In the genomic region with DNA sequence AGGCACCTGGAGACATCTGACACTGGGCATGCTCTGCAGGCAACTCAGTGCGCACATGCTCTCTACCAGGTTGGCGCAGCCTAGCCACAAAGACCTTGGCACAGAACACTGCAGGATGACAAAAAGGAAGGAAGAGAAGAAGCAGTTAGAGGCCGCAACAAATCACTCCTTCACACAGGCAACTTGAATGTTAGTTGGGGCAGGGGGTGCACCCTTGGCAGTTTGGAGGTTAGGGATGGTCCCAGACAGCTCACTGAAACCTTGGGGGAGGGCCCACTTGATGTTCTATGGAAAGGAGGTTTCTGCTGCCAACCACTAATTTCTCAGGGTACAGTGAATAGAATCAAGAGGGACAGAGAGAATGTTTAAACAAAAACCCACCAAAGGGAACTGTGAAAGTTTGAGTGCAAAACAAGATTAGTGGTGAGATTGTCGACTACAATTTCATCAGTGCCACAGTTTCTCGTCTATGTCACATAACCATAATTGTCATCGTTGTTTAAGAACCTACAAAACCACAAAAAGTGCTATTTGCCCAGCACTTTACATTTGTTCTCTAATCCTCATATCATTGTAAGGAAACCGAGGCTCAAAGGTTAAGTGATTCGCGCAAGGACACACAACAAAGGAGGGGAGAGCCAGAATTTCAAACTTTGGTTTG, we compare ENCODE assay signal across 8 cellular contexts. TPM values are rescaled to one million over a fixed set of nuclear protein-coding genes. Genes with fewer than 3 reads are reported as not detected.
DNase-seq lines count a peak whose midpoint lies in the region; ATAC-seq and TF ChIP-seq lines count a peak whose summit lies in the region.

No MANE protein-coding gene starts in this region.

- ATAC-seq in left ventricle myocardium superior, result peak; percentile 45
- peak; percentile 90 for ATAC-seq in stimulated activated naive CD8-positive, alpha-beta T cell treated with anti-CD3 and anti-CD28 coated beads, Interleukin-15, amount 100 ng/mL, for 72 hours

- DNase-seq in activated CD4-positive, alpha-beta T cell treated with anti-CD3 and anti-CD28 coated beads for 24 hours (ENCODE audit: low read depth in 2 of 2), result peak; percentile 28 to 47
- DNase-seq in activated CD4-positive, alpha-beta T cell treated with anti-CD3 and anti-CD28 coated beads, Interleukin-2, amount 50 U/mL, for 4 hours, result no peak
- DNase-seq in left ventricle myocardium superior, result no peak
- DNase-seq in stimulated activated naive CD8-positive, alpha-beta T cell treated with anti-CD3 and anti-CD28 coated beads, Interleukin-15, amount 100 ng/mL, for 72 hours, result peak; percentile 71 to 89
- no peak for DNase-seq in NCI-H146 (lab: John Stamatoyannopoulos, UW)
- no peak for DNase-seq in cerebellar nuclear complex (lab: John Stamatoyannopoulos, UW)
- no peak for DNase-seq in AG08396 (ENCODE audit: low spot score)

- no peak for TF ChIP-seq CTCF in VCaP (conservative IDR thresholded peaks at IDR 0.05)

- H3K27ac Mint-ChIP-seq in stimulated activated naive CD8-positive, alpha-beta T cell treated with anti-CD3 and anti-CD28 coated beads, Interleukin-15, amount 100 ng/mL, for 72 hours, result peak overlapping the region; percentile 77 to 97

- intact Hi-C loops in left ventricle myocardium superior (cut with micrococcal nuclease), result no loop called here

- no peaks in the 10 kb centered on the region for H3K9me3 Mint-ChIP-seq in stimulated activated naive CD8-positive, alpha-beta T cell treated with anti-CD3 and anti-CD28 coated beads, Interleukin-15, amount 100 ng/mL, for 72 hours

- no peaks in the 10 kb centered on the region for H3K27me3 Mint-ChIP-seq in stimulated activated naive CD8-positive, alpha-beta T cell treated with anti-CD3 and anti-CD28 coated beads, Interleukin-15, amount 100 ng/mL, for 72 hours

- H3K4me1 Mint-ChIP-seq in stimulated activated naive CD8-positive, alpha-beta T cell treated with anti-CD3 and anti-CD28 coated beads, Interleukin-15, amount 100 ng/mL, for 72 hours, result peaks cover 94% of the 10 kb centered on the region

- H3K27ac ChIP-seq in VCaP, result peak overlapping the region; percentile 76

- H3K4me3 Mint-ChIP-seq in stimulated activated naive CD8-positive, alpha-beta T cell treated with anti-CD3 and anti-CD28 coated beads, Interleukin-15, amount 100 ng/mL, for 72 hours, result peak overlapping the region; percentile 69 to 84

RNA-seq across cellular contexts. Expression of gene FBXW11, which starts 48.7 kb away (rescaled TPM):
- total RNA-seq in left ventricle myocardium superior, result 69.0 TPM

Comparison
In these comparisons a context has a peak if more than half of its experiments do, and no peak if none do; other contexts are left out.
1. DNase-seq: peak in activated CD4-positive, alpha-beta T cell treated with anti-CD3 and anti-CD28 coated beads for 24 hours (2 of 2) and stimulated activated naive CD8-positive, alpha-beta T cell treated with anti-CD3 and anti-CD28 coated beads, Interleukin-15, amount 100 ng/mL, for 72 hours (2 of 2); none in activated CD4-positive, alpha-beta T cell treated with anti-CD3 and anti-CD28 coated beads, Interleukin-2, amount 50 U/mL, for 4 hours (0 of 2), left ventricle myocardium superior (single experiment), NCI-H146 (single experiment), cerebellar nuclear complex (0 of 2) and AG08396 (single experiment).